Comparison of ENCODE assay signal across 25 cellular contexts in the genomic region with DNA sequence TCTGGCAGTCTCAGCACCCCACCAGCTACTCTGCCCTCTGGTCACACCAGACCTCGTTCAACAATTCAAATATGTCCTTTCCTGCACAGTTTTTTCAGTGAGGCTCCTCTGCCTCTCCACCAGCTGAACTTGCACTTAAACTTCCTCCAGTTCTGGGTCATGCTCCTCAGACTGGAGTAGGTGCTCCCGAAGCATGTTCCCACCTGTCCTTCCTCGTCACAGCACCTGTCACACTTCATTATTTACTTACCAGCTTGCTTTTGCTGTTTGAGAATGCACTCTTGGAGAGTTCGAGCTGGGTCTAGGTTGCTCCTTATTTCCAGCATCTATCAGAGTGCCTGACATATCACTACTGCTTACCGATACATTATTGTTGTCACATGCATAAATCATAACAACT.
DNase-seq lines count a peak whose midpoint lies in the region; ATAC-seq and TF ChIP-seq lines count a peak whose summit lies in the region.
"Had no signal": no experiment of that assay in that cellular context is flagged by ENCODE, and none has a peak within 500 bp of the region (broad histone marks: within the 10 kb centered on the region; RNA-seq: fewer than 3 reads in every experiment).

No MANE protein-coding gene starts in this region.

- H3K9ac ChIP-seq in mesenchymal stem cell (ENCODE audit: low read length): no peak overlapping the region
- H3K9ac ChIP-seq: GM23248, KMS-11 had no signal

- H3K36me3 ChIP-seq in SJCRH30: no peaks in the 10 kb centered on the region
- H3K36me3 ChIP-seq in mesenchymal stem cell (ENCODE audit: control insufficient read depth in 1 of 2, insufficient read depth in 2 of 2, low read depth in 1 of 2, low read length in 2 of 2): no peaks in the 10 kb centered on the region

- no peak overlapping the region for H3K4me3 Mint-ChIP-seq in glutamatergic neuron (ENCODE audit: unreplicated experiment)
- H3K4me3 Mint-ChIP-seq: B cell had no signal

- H3K79me1 ChIP-seq in mesenchymal stem cell (replicated peaks; ENCODE audit: low read length, poor library complexity, severe bottlenecking): no peaks in the 10 kb centered on the region

- H3K27ac Mint-ChIP-seq in glutamatergic neuron (ENCODE audit: unreplicated experiment): no peak overlapping the region
- H3K27ac Mint-ChIP-seq: B cell had no signal

- TF ChIP-seq CTCF in C4-2B (conservative IDR thresholded peaks at IDR 0.05): no peak
- no peak for TF ChIP-seq CTCF in glutamatergic neuron (IDR thresholded peaks at IDR 0.05; ENCODE audit: partially characterized antibody, unreplicated experiment)

- no peaks in the 10 kb centered on the region for H3K27me3 ChIP-seq in SJCRH30
- H3K27me3 ChIP-seq in mesenchymal stem cell (ENCODE audit: control insufficient read depth in 1 of 2, insufficient read depth in 1 of 2, low read length in 2 of 2): no peaks in the 10 kb centered on the region

- no peaks in the 10 kb centered on the region for H3K9me3 ChIP-seq in SJCRH30 (replicated peaks)
- H3K9me3 ChIP-seq in mesenchymal stem cell (ENCODE audit: control insufficient read depth, low read length): no peaks in the 10 kb centered on the region
- H3K9me3 ChIP-seq: A549 had no signal

- no peak overlapping the region for H2BK12ac ChIP-seq in mesenchymal stem cell (ENCODE audit: low read length in 2 of 2)

- H3K4me1 Mint-ChIP-seq in glutamatergic neuron (ENCODE audit: low read depth, unreplicated experiment): peaks cover 11% of the 10 kb centered on the region

- no peak overlapping the region for H3K14ac ChIP-seq in mesenchymal stem cell (ENCODE audit: low read length in 2 of 2)

- H3K23ac ChIP-seq in mesenchymal stem cell (ENCODE audit: low read length in 2 of 2): no peak overlapping the region

- H3K27ac ChIP-seq in C4-2B (peak overlapping the region; percentile 48), SJCRH30 (no peak overlapping the region), mesenchymal stem cell (ENCODE audit: low read length, poor library complexity, severe bottlenecking) (no peak overlapping the region)
- H3K27ac ChIP-seq: A549, GM23248, KMS-11, PC-9, SK-N-MC had no signal

- H3K18ac ChIP-seq in mesenchymal stem cell (ENCODE audit: low read depth in 1 of 2, low read length in 2 of 2): peak overlapping the region in 1 of 2 experiments; percentile 33

- H2AK5ac ChIP-seq in mesenchymal stem cell (ENCODE audit: low read length, severe bottlenecking): peak overlapping the region; percentile 36

- ATAC-seq in GM18870 (IDR thresholded peaks at IDR 0.05; ENCODE audit: unreplicated experiment) (no peak), HG02678 (IDR thresholded peaks at IDR 0.05; ENCODE audit: unreplicated experiment) (no peak)
- ATAC-seq: A549, GM12878 had no signal

- H3K36me3 Mint-ChIP-seq in glutamatergic neuron (ENCODE audit: unreplicated experiment): no peaks in the 10 kb centered on the region

- DNase-seq in DMS53 treated with DMSO at 0.1 percent for 48 hours (lab: John Stamatoyannopoulos, UW; ENCODE audit: unreplicated experiment): peak; percentile 56
- DNase-seq in SJCRH30: peak; percentile 63 to 75
- no peak for DNase-seq in mesenchymal stem cell
- DNase-seq in HPDE6-E6E7 (ENCODE audit: extremely low spot score): no peak
- no peak for DNase-seq in glutamatergic neuron
- DNase-seq: DND-41, GM23248, HCEC 1CT, IMR-90, NCI-H187 treated with DMSO at 0.1 percent for 48 hours, NCI-H2107, NCI-H446 treated with DMSO at 0.1 percent for 48 hours, NCI-H82, PC-9, RPMI8226, SHP77, SW 1271 had no signal

- H3K9me3 Mint-ChIP-seq in glutamatergic neuron (ENCODE audit: unreplicated experiment): peaks cover 2% of the 10 kb centered on the region

- 79% methylated on average over 5 of the region's 5 CpGs for WGBS in mesenchymal stem cell

- peaks cover 2% of the 10 kb centered on the region for H3K27me3 Mint-ChIP-seq in glutamatergic neuron (ENCODE audit: unreplicated experiment)

- no peak overlapping the region for H4K8ac ChIP-seq in mesenchymal stem cell (ENCODE audit: low read length)

- no peak overlapping the region for H3K4me2 ChIP-seq in mesenchymal stem cell (ENCODE audit: low read length, poor library complexity, severe bottlenecking)
- H3K4me2 ChIP-seq: A549, KMS-11, PC-9 had no signal

- H3K4me1 ChIP-seq in SJCRH30: no peaks in the 10 kb centered on the region
- peaks cover 2% of the 10 kb centered on the region for H3K4me1 ChIP-seq in mesenchymal stem cell (ENCODE audit: control insufficient read depth, insufficient read depth, low read depth, low read length)
- H3K4me1 ChIP-seq: A549 had no signal

- no peak overlapping the region for H2BK120ac ChIP-seq in mesenchymal stem cell (ENCODE audit: low read depth, low read length)

- H2BK5ac ChIP-seq in mesenchymal stem cell (ENCODE audit: low read depth, low read length, poor library complexity, severe bottlenecking): no peak overlapping the region

- no peak overlapping the region for H3K4me3 ChIP-seq in SJCRH30
- no peak overlapping the region for H3K4me3 ChIP-seq in mesenchymal stem cell (ENCODE audit: insufficient read depth in 1 of 2, low read depth in 1 of 2, low read length in 2 of 2)
- H3K4me3 ChIP-seq: A549, GM12878, GM23248, PC-9, SK-N-MC had no signal

- no peak overlapping the region for H2BK15ac ChIP-seq in mesenchymal stem cell (ENCODE audit: low read depth, poor library complexity, severe bottlenecking)

- H3K4ac ChIP-seq in mesenchymal stem cell (ENCODE audit: low read depth in 1 of 2, low read length in 2 of 2): no peak overlapping the region

- no peak overlapping the region for H2AFZ ChIP-seq in mesenchymal stem cell (ENCODE audit: low read depth, low read length)
- H2AFZ ChIP-seq: GM23248, PC-9 had no signal

- H4K91ac ChIP-seq in mesenchymal stem cell (ENCODE audit: low read length): peak overlapping the region; percentile 80

Comparison
In these comparisons a context has a peak if more than half of its experiments do, and no peak if none do; other contexts are left out.
1. DNase-seq: peak in DMS53 treated with DMSO at 0.1 percent for 48 hours (single experiment) and SJCRH30 (2 of 2); none in mesenchymal stem cell (single experiment), HPDE6-E6E7 (single experiment) and glutamatergic neuron (single experiment).